Comparison of ENCODE assay signal across 9 cellular contexts in genomic region chr19:6752257-6753177, GRCh38. TPM values are rescaled to one million over a fixed set of nuclear protein-coding genes. Genes with fewer than 3 reads are reported as not detected.
DNase-seq lines count a peak whose midpoint lies in the region; ATAC-seq and TF ChIP-seq lines count a peak whose summit lies in the region.
"Had no signal": no experiment of that assay in that cellular context is flagged by ENCODE, and none has a peak within 500 bp of the region (broad histone marks: within the 10 kb centered on the region; RNA-seq: fewer than 3 reads in every experiment).

No MANE protein-coding gene starts in this region.

- H3K4me1 ChIP-seq in OCI-LY3 (ENCODE audit: low read length) (peaks cover 12% of the 10 kb centered on the region), esophagus squamous epithelium (peaks cover 7 to 41% (median 11%) of the 10 kb centered on the region in 3 donors), osteoblast (ENCODE audit: insufficient read depth, low read length) (peaks cover 5% of the 10 kb centered on the region)

- TSS peak; percentile 13 for BruUV-seq in Calu3 (replicated peaks; lab: Mats Ljungman, UMichigan)

- peaks cover 9% of the 10 kb centered on the region for H3K4me1 Mint-ChIP-seq in Calu3 (ENCODE audit: low read depth, unreplicated experiment)
- H3K4me1 Mint-ChIP-seq in stimulated activated naive CD8-positive, alpha-beta T cell treated with anti-CD3 and anti-CD28 coated beads, Interleukin-15, amount 100 ng/mL, for 72 hours = peaks cover 19% of the 10 kb centered on the region

- CTCF ChIA-PET in Calu3 (lab: Charles Lee) = no interaction called here

- peaks cover 83% of the 10 kb centered on the region for H3K36me3 Mint-ChIP-seq in Calu3 (ENCODE audit: insufficient read depth, unreplicated experiment)

- no peaks in the 10 kb centered on the region for H3K27me3 ChIP-seq in OCI-LY3 (ENCODE audit: low read depth, low read length)
- H3K27me3 ChIP-seq in esophagus squamous epithelium = no peaks in the 10 kb centered on the region
- no peaks in the 10 kb centered on the region for H3K27me3 ChIP-seq in osteoblast (ENCODE audit: insufficient read depth, low read length)

- no peaks in the 10 kb centered on the region for H3K9me3 Mint-ChIP-seq in Calu3 (ENCODE audit: low read depth, unreplicated experiment)
- H3K9me3 Mint-ChIP-seq in stimulated activated naive CD8-positive, alpha-beta T cell treated with anti-CD3 and anti-CD28 coated beads, Interleukin-15, amount 100 ng/mL, for 72 hours = no peaks in the 10 kb centered on the region

- peak overlapping the region; percentile 50 for H3K4me3 Mint-ChIP-seq in Calu3 (ENCODE audit: low read depth, unreplicated experiment)
- peak overlapping the region in 1 of 2 donors; percentile 89 for H3K4me3 Mint-ChIP-seq in stimulated activated naive CD8-positive, alpha-beta T cell treated with anti-CD3 and anti-CD28 coated beads, Interleukin-15, amount 100 ng/mL, for 72 hours

- intact Hi-C loops in Calu3 (cut with micrococcal nuclease; ENCODE audit: unreplicated experiment) = no loop called here
- intact Hi-C loops in esophagus squamous epithelium (cut with DNase I) = loop anchor here (10.0 kb wide), 1 partner anchor 112 kb away; no protein-coding TSS in a partner anchor

- H3K27ac Mint-ChIP-seq in Calu3 (ENCODE audit: unreplicated experiment) = peak overlapping the region; percentile 77
- H3K27ac Mint-ChIP-seq in stimulated activated naive CD8-positive, alpha-beta T cell treated with anti-CD3 and anti-CD28 coated beads, Interleukin-15, amount 100 ng/mL, for 72 hours = no peak overlapping the region

- H3K36me3 ChIP-seq in OCI-LY3 (replicated peaks; ENCODE audit: low read depth, low read length) = peaks cover 45% of the 10 kb centered on the region
- peaks cover 14 to 89% (median 42%) of the 10 kb centered on the region in 3 donors for H3K36me3 ChIP-seq in esophagus squamous epithelium
- peaks cover 36% of the 10 kb centered on the region for H3K36me3 ChIP-seq in osteoblast (ENCODE audit: insufficient read depth, low read length)
- H3K36me3 ChIP-seq: neutrophil had no signal

- H2AFZ ChIP-seq in OCI-LY3 (ENCODE audit: low read depth, low read length) (no peak overlapping the region), osteoblast (ENCODE audit: low read length) (no peak overlapping the region)

- H3K27me3 Mint-ChIP-seq in Calu3 (ENCODE audit: unreplicated experiment) = no peaks in the 10 kb centered on the region
- H3K27me3 Mint-ChIP-seq in stimulated activated naive CD8-positive, alpha-beta T cell treated with anti-CD3 and anti-CD28 coated beads, Interleukin-15, amount 100 ng/mL, for 72 hours = no peaks in the 10 kb centered on the region

- peaks cover 17% of the 10 kb centered on the region for H4K20me1 ChIP-seq in OCI-LY3 (ENCODE audit: insufficient read depth, low read length)
- peaks cover 3% of the 10 kb centered on the region for H4K20me1 ChIP-seq in osteoblast (ENCODE audit: insufficient read depth, low read length)

- no peaks in the 10 kb centered on the region for H3K79me2 ChIP-seq in OCI-LY3 (ENCODE audit: low read length)
- H3K79me2 ChIP-seq in osteoblast (ENCODE audit: insufficient read depth, low read length) = no peaks in the 10 kb centered on the region

- no peak for TF ChIP-seq POLR2A in esophagus squamous epithelium (IDR thresholded peaks at IDR 0.05)

- H3K4me2 ChIP-seq in OCI-LY3 (ENCODE audit: low read length) = peak overlapping the region; percentile 90
- H3K4me2 ChIP-seq in osteoblast (ENCODE audit: insufficient read depth, low read length) = peak overlapping the region; percentile 81

- no peak for ATAC-seq in stimulated activated naive CD8-positive, alpha-beta T cell treated with anti-CD3 and anti-CD28 coated beads, Interleukin-15, amount 100 ng/mL, for 72 hours

- H3K9ac ChIP-seq in OCI-LY3 (ENCODE audit: low read length) = peak overlapping the region; percentile 47

- WGBS in esophagus squamous epithelium, 2 donors = 67 to 91% methylated on average over 4 to 7 of the region's 50 CpGs

- H3K4me3 ChIP-seq in OCI-LY3 (ENCODE audit: low read length) = peak overlapping the region; percentile 74
- H3K4me3 ChIP-seq in esophagus squamous epithelium = peak overlapping the region in 3 of 4 donors; percentile 36 to 64 (median 40)
- peak overlapping the region; percentile 62 for H3K4me3 ChIP-seq in osteoblast (ENCODE audit: insufficient read depth, low read length)

- H3K27ac ChIP-seq in OCI-LY3 (ENCODE audit: low read length) (peak overlapping the region; percentile 64), esophagus squamous epithelium (peak overlapping the region; percentile 70 to 86 (median 81)), osteoblast (ENCODE audit: low read depth, low read length) (no peak overlapping the region)

- H3K9me3 ChIP-seq in OCI-LY3 (ENCODE audit: insufficient read depth, low read length) (no peaks in the 10 kb centered on the region), esophagus squamous epithelium (no peaks in the 10 kb centered on the region), osteoblast (ENCODE audit: low read depth, low read length) (no peaks in the 10 kb centered on the region)
- H3K9me3 ChIP-seq: neutrophil had no signal

- no peak for TF ChIP-seq CTCF in Calu3 (IDR thresholded peaks at IDR 0.05; ENCODE audit: unreplicated experiment)
- TF ChIP-seq CTCF in OCI-LY3 (IDR thresholded peaks at IDR 0.05; ENCODE audit: low read depth, low read length) = no peak
- TF ChIP-seq CTCF in esophagus squamous epithelium (IDR thresholded peaks at IDR 0.05) = no peak
- no peak for TF ChIP-seq CTCF in osteoblast (IDR thresholded peaks at IDR 0.05; ENCODE audit: extremely low read depth, low read depth, low read length)

- DNase-seq in Calu3 (peak; percentile 28), esophagus squamous epithelium (lab: John Stamatoyannopoulos, UW) (no peak), osteoblast (ENCODE audit: insufficient read length, low spot score, missing footprints) (peak; percentile 74), GOT3 (lab: John Stamatoyannopoulos, UW) (no peak), EL (no peak)
- DNase-seq in stimulated activated naive CD4-positive, alpha-beta T cell (lab: John Stamatoyannopoulos, UW) = no peak
- no peak for DNase-seq in stimulated activated naive CD8-positive, alpha-beta T cell treated with anti-CD3 and anti-CD28 coated beads, Interleukin-15, amount 100 ng/mL, for 72 hours

RNA-seq across cellular contexts. Expression of gene TRIP10, which starts 13.0 kb away (rescaled TPM):
- total RNA-seq in Calu3 (2022) (86.0 and 95.8 TPM in 2 replicates), esophagus squamous epithelium (100 to 1,000 TPM in 3 of 4 donors, 10 to 100 TPM in 1; 67.6 to 160 (median 117) TPM), osteoblast (32.4 and 36.2 TPM in 2 replicates)

RNA-seq across cellular contexts. Expression of gene SH2D3A, which starts 14.7 kb away (rescaled TPM):
- total RNA-seq in Calu3 (2022) = 62.0 and 64.0 TPM in 2 replicates
- total RNA-seq in esophagus squamous epithelium = 10 to 100 TPM; 17.3 to 52.1 (median 40.6) TPM
- total RNA-seq in osteoblast = not detected in 2 replicates

RNA-seq across cellular contexts. Expression of gene GPR108, which starts 15.1 kb away (rescaled TPM):
- total RNA-seq in Calu3 (2022) (67.7 and 69.0 TPM in 2 replicates), esophagus squamous epithelium (10 to 100 TPM; 45.7 to 72.8 (median 52.0) TPM), osteoblast (42.3 and 52.2 TPM in 2 replicates)

RNA-seq across cellular contexts. Expression of gene VAV1, which starts 20.0 kb away (rescaled TPM):
- total RNA-seq in Calu3 (2022) (0.28 and 0.37 TPM in 2 replicates), esophagus squamous epithelium (1 to 10 TPM in 3 of 4 donors, under 1 TPM in 1; 0.83 to 7.6 (median 3.6) TPM), osteoblast (0.36 TPM in 1 of 2 replicates, not detected in the other)

RNA-seq across cellular contexts. Expression of gene C3, which starts 32.1 kb away (rescaled TPM):
- 517 and 658 TPM in 2 replicates for total RNA-seq in Calu3 (2022)
- 100 to 1,000 TPM in 2 of 4 donors, 10 to 100 TPM in 2; 12.0 to 501 (median 189) TPM for total RNA-seq in esophagus squamous epithelium
- 5.0 and 14.1 TPM in 2 replicates for total RNA-seq in osteoblast

Comparison
In these comparisons a context has a peak if more than half of its experiments do, and no peak if none do; other contexts are left out.
1. DNase-seq: peak in Calu3 (single experiment) and osteoblast (single experiment); none in esophagus squamous epithelium (single experiment), GOT3 (single experiment), stimulated activated naive CD4-positive, alpha-beta T cell (0 of 6), EL (single experiment) and stimulated activated naive CD8-positive, alpha-beta T cell treated with anti-CD3 and anti-CD28 coated beads, Interleukin-15, amount 100 ng/mL, for 72 hours (0 of 2).
2. RNA of gene SH2D3A, which starts 14.7 kb away (total RNA-seq): 62.0 to 64.0 TPM in Calu3 and 17.3 to 52.1 TPM in esophagus squamous epithelium; not detected in osteoblast; every median in the first group is over 10 times any median in the second.
3. Peak in every context shown above with its lines, with median percentiles within 50 percentile points of each other: H3K4me3 ChIP-seq.